Comparison of ENCODE assay signal across 1 cellular context in the genomic region with DNA sequence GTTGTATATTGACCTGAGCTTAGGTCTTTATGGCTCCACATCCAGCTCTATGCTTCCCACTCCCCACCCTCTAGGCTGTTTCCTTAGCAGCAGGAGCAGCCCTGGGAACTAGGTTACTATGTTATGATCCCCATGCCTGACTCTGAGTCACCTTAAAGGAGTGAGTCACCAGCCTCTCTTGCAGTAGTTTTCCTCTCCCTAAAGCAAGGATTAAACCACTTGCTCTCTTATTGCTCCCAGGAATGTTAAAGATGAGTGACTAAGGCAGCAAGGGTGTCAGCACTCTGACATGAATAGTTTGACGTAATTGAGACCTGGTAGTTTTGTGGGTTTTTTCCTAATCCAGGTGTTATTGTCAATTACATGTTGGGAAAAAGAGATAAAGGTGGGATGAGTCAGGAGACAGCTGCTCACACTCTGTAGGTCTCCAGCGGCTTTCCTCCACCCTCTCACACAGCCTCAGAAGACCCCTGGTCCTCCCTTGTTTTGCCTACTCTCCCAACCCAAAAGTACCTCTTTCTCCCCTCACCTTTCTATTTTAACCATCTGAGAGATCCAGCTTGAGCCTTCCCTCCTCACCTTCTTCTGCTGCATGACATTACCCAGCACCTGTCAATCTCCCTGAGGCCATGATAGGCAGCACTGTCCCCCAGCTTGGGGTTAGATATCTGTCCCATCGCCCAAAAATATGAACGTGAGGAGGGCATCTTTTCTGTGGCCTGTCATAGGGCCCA.
TF ChIP-seq lines count a peak whose summit lies in the region.

No MANE protein-coding gene starts in this region.

TF ChIP-seq in H1, 55 proteins besides CTCF, POLR2A, EP300 and RAD21:
- no peak for TF ChIP-seq SRF (IDR thresholded peaks at IDR 0.05; ENCODE audit: low read depth, low read length)
- peak; percentile 92 for TF ChIP-seq JUND (IDR thresholded peaks at IDR 0.05; ENCODE audit: low read length)
- no peak for TF ChIP-seq SP4 (IDR thresholded peaks at IDR 0.05; ENCODE audit: low read length)
- no peak for TF ChIP-seq ASH2L (IDR thresholded peaks at IDR 0.05; ENCODE audit: low read length)
- no peak for TF ChIP-seq SAP30 (IDR thresholded peaks at IDR 0.05; ENCODE audit: insufficient read depth, insufficient replicate concordance, low read length)
- TF ChIP-seq ZNF274 (IDR thresholded peaks at IDR 0.05; ENCODE audit: borderline replicate concordance, extremely low read depth, low read length), result no peak
- TF ChIP-seq TAF1 (IDR thresholded peaks at IDR 0.05; ENCODE audit: low read depth, low read length), result no peak
